1 cellular context compared by ENCODE assay signal in genomic region chr13:47027797-47028437, GRCh38.
TF ChIP-seq lines count a peak whose summit lies in the region.

No MANE protein-coding gene starts in this region.

TF ChIP-seq in H1, 55 proteins besides CTCF, POLR2A, EP300 and RAD21 (continued from another document):
- no peak for TF ChIP-seq SP2 (IDR thresholded peaks at IDR 0.05; ENCODE audit: low read length)
- TF ChIP-seq TCF12 (IDR thresholded peaks at IDR 0.05; ENCODE audit: low read depth, low read length) = no peak
- no peak for TF ChIP-seq CTBP2 (IDR thresholded peaks at IDR 0.05; ENCODE audit: borderline replicate concordance, insufficient read depth, insufficient read length, low read length)
- TF ChIP-seq RXRA (IDR thresholded peaks at IDR 0.05; ENCODE audit: insufficient read depth, low read depth, low read length) = no peak
- TF ChIP-seq HDAC6 (IDR thresholded peaks at IDR 0.05; ENCODE audit: low read depth, low read length) = no peak
